Comparison of ENCODE assay signal across 11 cellular contexts in genomic region chr11:42407379-42407778, GRCh38.
A peak's percentile ranks its signal among the peaks of the same experiment; 100 is the strongest.
DNase-seq lines count a peak whose midpoint lies in the region; ATAC-seq, FAIRE-seq and TF ChIP-seq lines count a peak whose summit lies in the region.
"Had no signal": no experiment of that assay in that cellular context is flagged by ENCODE, and none has a peak within 500 bp of the region (broad histone marks: within the 10 kb centered on the region; RNA-seq: fewer than 3 reads in every experiment).

No MANE protein-coding gene starts in this region.

- no peaks in the 10 kb centered on the region for H4K20me1 ChIP-seq in H1 (replicated peaks in 1 of 2; ENCODE audit: control insufficient read depth in 1 of 2, insufficient read depth in 2 of 2, low read length in 2 of 2)

- no peaks in the 10 kb centered on the region for H3K9me3 ChIP-seq in H1 (ENCODE audit: insufficient read depth in 2 of 2, low read depth in 1 of 2, low read length in 1 of 2)

- no peak overlapping the region for H3K27ac ChIP-seq in H1 (ENCODE audit: low read depth, low read length)
- H3K27ac ChIP-seq: parathyroid adenoma had no signal

- CTCF ChIA-PET in H1 (lab: Charles Lee; ENCODE audit: partially characterized antibody): interaction anchor here (0.6 to 1.5 kb wide), 10 partner anchors 9 to 925 kb away, joined by 3 to 5 read pairs (median 3); no protein-coding TSS in a partner anchor

- H2BK20ac ChIP-seq in H1 (ENCODE audit: low read length): no peak overlapping the region

- WGBS in H1 (ENCODE audit: extremely low coverage in 1 of 2, insufficient coverage in 1 of 2, insufficient read length in 1 of 2, insufficient replicate concordance in 2 of 2, low coverage in 1 of 2, low lambda C conversion rate in 2 of 2, missing lambda C conversion rate in 1 of 2), 2 experiments: 5% methylated on average over 3 of the region's 3 CpGs; no CpG with 5 or more reads in 1 of the 2 experiments

- H4K5ac ChIP-seq in H1 (ENCODE audit: insufficient read length, low read depth, low read length): no peak overlapping the region

- H3K23ac ChIP-seq in H1 (ENCODE audit: insufficient read length): no peak overlapping the region

- no peak for ATAC-seq in Right ventricle myocardium inferior
- no peak for ATAC-seq in HG03439 (IDR thresholded peaks at IDR 0.05; ENCODE audit: unreplicated experiment)
- no peak for ATAC-seq in HG02571 (IDR thresholded peaks at IDR 0.05; ENCODE audit: unreplicated experiment)
- ATAC-seq: activated CD4-positive, CD25-positive, alpha-beta regulatory T cell treated with anti-CD3 and anti-CD28 coated beads, Interleukin-2, amount 50 U/mL, for 24 hours; GM12878 had no signal

- TF ChIP-seq POLR2A in H1 (IDR thresholded peaks at IDR 0.05; ENCODE audit: control extremely low read depth in 1 of 2, low read depth in 2 of 2, low read length in 2 of 2): no peak

- no peak overlapping the region for H3K14ac ChIP-seq in H1 (ENCODE audit: insufficient read length)

- peaks cover 0 to 5% (median 1%) of the 10 kb centered on the region in 4 experiments; a peak in 2 of 7 replicates for H3K4me1 ChIP-seq in H1 (replicated peaks in 1 of 4; ENCODE audit: control insufficient read depth in 3 of 4, insufficient read depth in 4 of 4, low read length in 3 of 4)
- H3K4me1 ChIP-seq: parathyroid adenoma had no signal

- no peak overlapping the region for H4K91ac ChIP-seq in H1 (replicated peaks; ENCODE audit: insufficient read length, low read length)

- peak; percentile 92 to 95 for TF ChIP-seq RAD21 in H1 (IDR thresholded peaks at IDR 0.05 in 1 of 2, conservative IDR thresholded peaks at IDR 0.05 in 1 of 2; ENCODE audit: low read depth in 2 of 2, low read length in 2 of 2)

- no peaks in the 10 kb centered on the region for H3K79me2 ChIP-seq in H1 (ENCODE audit: control insufficient read depth in 1 of 2, insufficient read depth in 2 of 2, low read length in 2 of 2)
- H3K79me2 ChIP-seq: parathyroid adenoma had no signal

- H3K56ac ChIP-seq in H1 (replicated peaks; ENCODE audit: insufficient read length, low read depth, low read length): no peak overlapping the region

- FAIRE-seq in H1 (lab: Jason Lieb, UNC): peak; percentile 93
- FAIRE-seq: frontal cortex, GM12878 had no signal

- POLR2A ChIA-PET in H1 (lab: Charles Lee; ENCODE audit: partially characterized antibody): interaction anchor here (0.6 kb wide), 1 partner anchor 120 kb away, joined by 5 read pairs; no protein-coding TSS in a partner anchor

- DNase-seq in H4 (ENCODE audit: low spot score) (peak; percentile 60), NCI-H2196 (lab: John Stamatoyannopoulos, UW; ENCODE audit: unreplicated experiment) (peak; percentile 31), H1 (ENCODE audit: low read depth in 1 of 2, low spot score in 2 of 2) (peak; percentile 70 to 89), retina (peak; percentile 89), Right ventricle myocardium inferior (ENCODE audit: missing footprints) (no peak)

- no peak overlapping the region for H2AK5ac ChIP-seq in H1 (ENCODE audit: low read depth, low read length)

- H3K9ac ChIP-seq in H1 (replicated peaks in 1 of 4; ENCODE audit: extremely low read depth in 1 of 4, low read depth in 3 of 4, low read length in 3 of 4): no peak overlapping the region
- H3K9ac ChIP-seq: parathyroid adenoma had no signal

- no peaks in the 10 kb centered on the region for H3K79me1 ChIP-seq in H1 (ENCODE audit: low read depth, low read length)

- H3K23me2 ChIP-seq in H1 (ENCODE audit: low read depth, low read length): no peaks in the 10 kb centered on the region

- TF ChIP-seq CTCF in H1 (IDR thresholded peaks at IDR 0.05; ENCODE audit: control extremely low read depth in 1 of 3, insufficient read depth in 1 of 3, low read depth in 1 of 3, low read length in 3 of 3): peak; percentile 73 to 99 (median 97)

- no peaks in the 10 kb centered on the region for H3K36me3 ChIP-seq in H1 (ENCODE audit: control insufficient read depth in 2 of 4, insufficient read depth in 4 of 4, low read length in 3 of 4)

- peak overlapping the region in 1 of 2 experiments; percentile 5; a peak in 1 of 4 replicates for H3K4me2 ChIP-seq in H1 (ENCODE audit: insufficient read depth in 1 of 2, low read depth in 2 of 2, low read length in 2 of 2)

- no peak overlapping the region for H4K8ac ChIP-seq in H1 (ENCODE audit: extremely low read depth, insufficient read depth, low read length)

- H2BK5ac ChIP-seq in H1 (ENCODE audit: low read depth, low read length): no peak overlapping the region

- H2BK120ac ChIP-seq in H1 (replicated peaks; ENCODE audit: low read depth, low read length): no peak overlapping the region

- no peaks in the 10 kb centered on the region for H3K27me3 ChIP-seq in H1 (replicated peaks in 1 of 4; ENCODE audit: control insufficient read depth in 3 of 4, extremely low read depth in 1 of 4, insufficient read depth in 3 of 4, low read length in 3 of 4)

- no peak overlapping the region for H3K4ac ChIP-seq in H1 (replicated peaks; ENCODE audit: insufficient read length, low read depth, low read length)

- peak overlapping the region; percentile 76 for H2AFZ ChIP-seq in H1 (ENCODE audit: low read length)
- H2AFZ ChIP-seq: parathyroid adenoma had no signal

- no peak overlapping the region for H3K4me3 ChIP-seq in H1 (ENCODE audit: extremely low read depth in 1 of 4, insufficient read depth in 2 of 4, low read depth in 3 of 4, low read length in 4 of 4)
- H3K4me3 ChIP-seq: GM12878 had no signal

- H2BK12ac ChIP-seq in H1 (ENCODE audit: low read depth, low read length): no peak overlapping the region

- intact Hi-C loops in Right ventricle myocardium inferior (cut with DNase I): no loop called here

- H3K18ac ChIP-seq in H1 (ENCODE audit: extremely low read depth, low read length): no peak overlapping the region

- H2BK15ac ChIP-seq in H1 (ENCODE audit: low read length): no peak overlapping the region

- no peak for TF ChIP-seq EP300 in H1 (IDR thresholded peaks at IDR 0.05; ENCODE audit: borderline replicate concordance in 1 of 2, low read depth in 2 of 2, low read length in 2 of 2)

TF ChIP-seq in H1, 55 proteins besides CTCF, POLR2A, EP300 and RAD21:
- TF ChIP-seq CREB1 (IDR thresholded peaks at IDR 0.05) (peak; percentile 11; the same call in 1 of the 2 replicates), ATF2 (IDR thresholded peaks at IDR 0.05; ENCODE audit: low read length) (no peak), JUND (IDR thresholded peaks at IDR 0.05; ENCODE audit: low read length) (peak; percentile 24; the same call in 1 of the 2 replicates), MAX (IDR thresholded peaks at IDR 0.05) (peak; percentile 46), TCF12 (IDR thresholded peaks at IDR 0.05; ENCODE audit: low read depth, low read length) (peak; percentile 77; the same call in 1 of the 2 replicates), SIN3A (conservative IDR thresholded peaks at IDR 0.05 in 1 of 2, IDR thresholded peaks at IDR 0.05 in 1 of 2; ENCODE audit: low read depth in 1 of 2, low read length in 2 of 2) (0 out of 4 replicates have a peak, but pooled peaks of 1 of the 2 experiments have one; percentile 48), BRCA1 (IDR thresholded peaks at IDR 0.05; ENCODE audit: low read depth, low read length) (no peak), YY1 (IDR thresholded peaks at IDR 0.05; ENCODE audit: low read depth, low read length) (peak; percentile 28; the same call in 1 of the 2 replicates), CTBP2 (IDR thresholded peaks at IDR 0.05; ENCODE audit: borderline replicate concordance, insufficient read depth, insufficient read length, low read length) (no peak)
